ENCODE assay signal across 1 cellular context in genomic region chr2:224837558-224837957, GRCh38.
A peak's percentile ranks its signal among the peaks of the same experiment; 100 is the strongest.
TF ChIP-seq lines count a peak whose summit lies in the region.

No MANE protein-coding gene starts in this region.

TF ChIP-seq in SK-N-SH, 30 proteins besides CTCF, POLR2A, EP300 and RAD21 (continued from another document):
- peak; percentile 69; the same call in 1 of the 2 replicates for TF ChIP-seq PBX3 (IDR thresholded peaks at IDR 0.05)
- TF ChIP-seq ELF1 (IDR thresholded peaks at IDR 0.05), result no peak
- TF ChIP-seq USF2 (IDR thresholded peaks at IDR 0.05; ENCODE audit: borderline replicate concordance, low read depth, low read length), result no peak
- TF ChIP-seq FOXJ3 (CRISPR knock-in tag; IDR thresholded peaks at IDR 0.05), result no peak
- no peak for TF ChIP-seq EZH2phosphoT487 (IDR thresholded peaks at IDR 0.05; ENCODE audit: borderline replicate concordance, low read depth)
- peak; percentile 41; the same call in 1 of the 2 replicates for TF ChIP-seq ZBTB33 (IDR thresholded peaks at IDR 0.05; ENCODE audit: borderline replicate concordance, low read depth)
- TF ChIP-seq REST (IDR thresholded peaks at IDR 0.05; ENCODE audit: low read depth, low read length), result no peak
- no peak for TF ChIP-seq RCOR1 (IDR thresholded peaks at IDR 0.05; ENCODE audit: low read length)
- no peak for TF ChIP-seq GATA2 (CRISPR knock-in tag; IDR thresholded peaks at IDR 0.05)
- TF ChIP-seq MXI1 (IDR thresholded peaks at IDR 0.05; ENCODE audit: low read depth, low read length), result no peak
- TF ChIP-seq TAF1 (IDR thresholded peaks at IDR 0.05; ENCODE audit: borderline replicate concordance, low read depth, low read length), result no peak
- TF ChIP-seq MAX (IDR thresholded peaks at IDR 0.05; ENCODE audit: low read depth), result 0 out of 2 replicates have a peak, but pooled peaks have one; percentile 33
- no peak for TF ChIP-seq RFX5 (IDR thresholded peaks at IDR 0.05; ENCODE audit: low read length)
- TF ChIP-seq TEAD4 (IDR thresholded peaks at IDR 0.05; ENCODE audit: borderline replicate concordance, insufficient read depth), result peak; percentile 51; the same call in 1 of the 2 replicates
- TF ChIP-seq MEF2A (IDR thresholded peaks at IDR 0.05; ENCODE audit: borderline replicate concordance, low read depth), result no peak
